ENCODE assay signal across 1 cellular context in genomic region chr1:226186124-226187018, GRCh38.
TF ChIP-seq lines count a peak whose summit lies in the region.

Gene ACBD3 (minus strand): TSS chr1:226186741. CDS start chr1:226186675, 66 bp downstream.

TF ChIP-seq in K562, 482 proteins besides CTCF, POLR2A, EP300 and RAD21 (continued from another document and continues in another):
- TF ChIP-seq ZBTB40 (IDR thresholded peaks at IDR 0.05) (peak; percentile 97), ZBTB40 (CRISPR knock-in tag; IDR thresholded peaks at IDR 0.05) (no peak), PRDM10 (IDR thresholded peaks at IDR 0.05; ENCODE audit: partially characterized antibody) (peak; percentile 59), SPI1 (IDR thresholded peaks at IDR 0.05; ENCODE audit: borderline replicate concordance, low read depth, low read length) (peak; percentile 77; the same call in 1 of the 2 replicates), ARID3B (CRISPR knock-in tag; IDR thresholded peaks at IDR 0.05; ENCODE audit: borderline replicate concordance) (peak; percentile 73; the same call in 1 of the 2 replicates), KAT7 (CRISPR knock-in tag; IDR thresholded peaks at IDR 0.05; ENCODE audit: borderline replicate concordance) (0 out of 2 replicates have a peak, but pooled peaks have one; percentile 21), ZKSCAN1 (IDR thresholded peaks at IDR 0.05; ENCODE audit: low read depth, low read length) (peak; percentile 44; the same call in 1 of the 2 replicates), PKNOX1 (IDR thresholded peaks at IDR 0.05) (peak; percentile 93), ZNF12 (CRISPR knock-in tag; IDR thresholded peaks at IDR 0.05) (peak; percentile 62; the same call in 1 of the 2 replicates), ZBTB12 (CRISPR knock-in tag; IDR thresholded peaks at IDR 0.05) (peak; percentile 39; the same call in 1 of the 2 replicates), TOE1 (IDR thresholded peaks at IDR 0.05; ENCODE audit: borderline replicate concordance) (peak; percentile 55; the same call in 1 of the 2 replicates), TOE1 (CRISPR knock-in tag; IDR thresholded peaks at IDR 0.05; ENCODE audit: borderline replicate concordance, low read depth) (0 out of 2 replicates have a peak, but pooled peaks have one; percentile 32), ZEB2 (IDR thresholded peaks at IDR 0.05) (peak; percentile 67), ZNF766 (CRISPR knock-in tag; conservative IDR thresholded peaks at IDR 0.05) (no peak), CBX5 (IDR thresholded peaks at IDR 0.05; ENCODE audit: borderline replicate concordance, low read depth) (peak; percentile 10; the same call in 1 of the 2 replicates), TEAD1 (CRISPR knock-in tag; IDR thresholded peaks at IDR 0.05) (peak in 1 of 2 experiments; percentile 62; a peak in 1 of 4 replicates), FIP1L1 (IDR thresholded peaks at IDR 0.05; ENCODE audit: low read depth, low read length, poor library complexity, severe bottlenecking) (peak; percentile 71), ZBTB9 (CRISPR knock-in tag; IDR thresholded peaks at IDR 0.05) (peak; percentile 66; the same call in 1 of the 2 replicates), TAF1 (IDR thresholded peaks at IDR 0.05; ENCODE audit: control insufficient read depth, extremely low read depth, insufficient read depth, low read length, severe bottlenecking) (peak; percentile 84), PPARD (CRISPR knock-in tag; IDR thresholded peaks at IDR 0.05) (no peak), ETV6 (IDR thresholded peaks at IDR 0.05; ENCODE audit: borderline replicate concordance in 1 of 2, low read depth in 2 of 2, low read length in 1 of 2) (0 out of 4 replicates have a peak, but pooled peaks of 1 of the 2 experiments have one; percentile 27), ETV6 (CRISPR knock-in tag; IDR thresholded peaks at IDR 0.05; ENCODE audit: borderline replicate concordance) (no peak), ZNF668 (CRISPR knock-in tag; IDR thresholded peaks at IDR 0.05) (0 out of 2 replicates have a peak, but pooled peaks have one; percentile 17), JUN (IDR thresholded peaks at IDR 0.05; ENCODE audit: borderline replicate concordance, low read depth, low read length) (peak; percentile 21; the same call in 1 of the 2 replicates), JUN (CRISPR knock-in tag; IDR thresholded peaks at IDR 0.05; ENCODE audit: borderline replicate concordance) (no peak; the same call in 1 of the 2 replicates), MBD2 (IDR thresholded peaks at IDR 0.05; ENCODE audit: borderline replicate concordance, low read depth) (peak; percentile 72; the same call in 1 of the 2 replicates), SAP30 (IDR thresholded peaks at IDR 0.05; ENCODE audit: borderline replicate concordance, insufficient read depth, low read depth, low read length, poor library complexity, severe bottlenecking) (peak; percentile 87), EGR1 (conservative IDR thresholded peaks at IDR 0.05) (peak; percentile 86), ATF7 (IDR thresholded peaks at IDR 0.05) (peak; percentile 77), TEAD4 (IDR thresholded peaks at IDR 0.05; ENCODE audit: low read length) (0 out of 2 replicates have a peak, but pooled peaks have one; percentile 6), TEAD4 (CRISPR knock-in tag; IDR thresholded peaks at IDR 0.05; ENCODE audit: borderline replicate concordance) (no peak), RCOR1 (IDR thresholded peaks at IDR 0.05; ENCODE audit: borderline replicate concordance in 1 of 2, low read depth in 2 of 2, low read length in 2 of 2) (peak in 1 of 2 experiments; percentile 16; a peak in 1 of 4 replicates), CHD4 (IDR thresholded peaks at IDR 0.05; ENCODE audit: insufficient read depth, insufficient replicate concordance, low read depth, low read length, poor library complexity, severe bottlenecking) (no peak), SUPT5H (IDR thresholded peaks at IDR 0.05) (peak; percentile 95), ETV5 (CRISPR knock-in tag; IDR thresholded peaks at IDR 0.05; ENCODE audit: low read depth) (peak; percentile 93), PHF8 (IDR thresholded peaks at IDR 0.05; ENCODE audit: borderline replicate concordance, low read length) (peak; percentile 96), CREB1 (IDR thresholded peaks at IDR 0.05) (peak; percentile 53), CREB1 (CRISPR knock-in tag; IDR thresholded peaks at IDR 0.05) (0 out of 2 replicates have a peak, but pooled peaks have one; percentile 52), CREB3L1 (IDR thresholded peaks at IDR 0.05; ENCODE audit: borderline replicate concordance, low read depth) (peak; percentile 100), TARDBP (IDR thresholded peaks at IDR 0.05) (no peak)
